1 cellular context compared by ENCODE assay signal in the genomic region with DNA sequence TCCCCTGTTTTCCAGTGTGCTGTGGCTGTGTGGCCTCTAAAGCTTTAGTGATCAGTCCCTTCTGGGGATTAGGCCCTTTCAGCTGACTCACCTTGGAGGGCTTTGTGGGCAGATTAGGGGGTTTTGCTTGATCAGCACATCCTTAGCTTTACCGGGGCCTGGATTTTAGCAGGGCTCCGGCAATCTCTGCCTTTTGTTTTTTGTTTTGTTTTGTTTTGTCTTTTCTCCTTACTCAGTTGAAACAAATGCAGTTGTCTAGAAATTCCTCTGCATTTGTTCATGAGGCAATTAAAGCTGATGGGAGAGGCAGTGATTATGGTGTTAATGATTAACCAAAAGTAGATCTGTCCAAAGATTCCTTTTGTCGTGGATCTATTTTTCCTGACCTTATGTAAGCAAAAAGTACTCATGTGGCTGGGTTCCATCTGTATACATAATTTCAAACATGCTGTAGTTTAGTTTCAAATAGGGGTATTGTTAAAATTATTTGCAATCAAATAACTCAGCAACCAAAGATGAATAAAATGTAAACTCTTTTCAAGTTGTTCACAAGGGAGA.
TF ChIP-seq lines count a peak whose summit lies in the region.

No MANE protein-coding gene starts in this region.

TF ChIP-seq in HepG2, 621 proteins besides CTCF, POLR2A, EP300 and RAD21 (continued from another document and continues in another):
- TF ChIP-seq, protein P1, sequence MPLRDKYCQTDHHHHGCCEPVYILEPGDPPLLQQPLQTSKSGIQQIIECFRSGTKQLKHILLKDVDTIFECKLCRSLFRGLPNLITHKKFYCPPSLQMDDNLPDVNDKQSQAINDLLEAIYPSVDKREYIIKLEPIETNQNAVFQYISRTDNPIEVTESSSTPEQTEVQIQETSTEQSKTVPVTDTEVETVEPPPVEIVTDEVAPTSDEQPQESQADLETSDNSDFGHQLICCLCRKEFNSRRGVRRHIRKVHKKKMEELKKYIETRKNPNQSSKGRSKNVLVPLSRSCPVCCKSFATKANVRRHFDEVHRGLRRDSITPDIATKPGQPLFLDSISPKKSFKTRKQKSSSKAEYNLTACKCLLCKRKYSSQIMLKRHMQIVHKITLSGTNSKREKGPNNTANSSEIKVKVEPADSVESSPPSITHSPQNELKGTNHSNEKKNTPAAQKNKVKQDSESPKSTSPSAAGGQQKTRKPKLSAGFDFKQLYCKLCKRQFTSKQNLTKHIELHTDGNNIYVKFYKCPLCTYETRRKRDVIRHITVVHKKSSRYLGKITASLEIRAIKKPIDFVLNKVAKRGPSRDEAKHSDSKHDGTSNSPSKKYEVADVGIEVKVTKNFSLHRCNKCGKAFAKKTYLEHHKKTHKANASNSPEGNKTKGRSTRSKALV (CRISPR knock-in tag; IDR thresholded peaks at IDR 0.05), result no peak
- no peak for TF ChIP-seq ZBTB3 (CRISPR knock-in tag; IDR thresholded peaks at IDR 0.05; ENCODE audit: borderline replicate concordance, low read depth)
- TF ChIP-seq CBX1 (IDR thresholded peaks at IDR 0.05; ENCODE audit: low read depth), result no peak
- TF ChIP-seq ATAD3A (CRISPR knock-in tag; IDR thresholded peaks at IDR 0.05), result no peak
- 0 out of 2 replicates have a peak, but pooled peaks have one; percentile 10 for TF ChIP-seq THAP11 (CRISPR knock-in tag; IDR thresholded peaks at IDR 0.05)
- no peak for TF ChIP-seq NKX3-1 (CRISPR knock-in tag; IDR thresholded peaks at IDR 0.05)
- TF ChIP-seq ZNF737 (CRISPR knock-in tag; IDR thresholded peaks at IDR 0.05; ENCODE audit: borderline replicate concordance), result no peak
- peak; percentile 93; the same call in 1 of the 2 replicates for TF ChIP-seq SOX5 (CRISPR knock-in tag; IDR thresholded peaks at IDR 0.05; ENCODE audit: borderline replicate concordance)
- TF ChIP-seq MEF2D (CRISPR knock-in tag; IDR thresholded peaks at IDR 0.05), result peak; percentile 23; the same call in 1 of the 2 replicates
- no peak for TF ChIP-seq STAG1 (CRISPR knock-in tag; IDR thresholded peaks at IDR 0.05)
- TF ChIP-seq, protein P2, sequence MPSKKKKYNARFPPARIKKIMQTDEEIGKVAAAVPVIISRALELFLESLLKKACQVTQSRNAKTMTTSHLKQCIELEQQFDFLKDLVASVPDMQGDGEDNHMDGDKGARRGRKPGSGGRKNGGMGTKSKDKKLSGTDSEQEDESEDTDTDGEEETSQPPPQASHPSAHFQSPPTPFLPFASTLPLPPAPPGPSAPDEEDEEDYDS (CRISPR knock-in tag; IDR thresholded peaks at IDR 0.05), result 0 out of 2 replicates have a peak, but pooled peaks have one; percentile 35
- TF ChIP-seq ZNF274 (CRISPR knock-in tag; IDR thresholded peaks at IDR 0.05), result no peak
- TF ChIP-seq SMAD1 (CRISPR knock-in tag; IDR thresholded peaks at IDR 0.05; ENCODE audit: borderline replicate concordance, low read depth), result no peak
- TF ChIP-seq ZFP36L2 (CRISPR knock-in tag; IDR thresholded peaks at IDR 0.05), result no peak
- no peak for TF ChIP-seq HIVEP1 (CRISPR knock-in tag; IDR thresholded peaks at IDR 0.05)
- peak; percentile 47; the same call in 1 of the 2 replicates for TF ChIP-seq ZNF24 (IDR thresholded peaks at IDR 0.05)
- no peak; the same call in 1 of the 2 replicates for TF ChIP-seq TCF7 (IDR thresholded peaks at IDR 0.05; ENCODE audit: low read depth)
- 0 out of 2 replicates have a peak, but pooled peaks have one; percentile 18 for TF ChIP-seq SMAD3 (CRISPR knock-in tag; IDR thresholded peaks at IDR 0.05)
- 0 out of 2 replicates have a peak, but pooled peaks have one; percentile 43 for TF ChIP-seq EHMT2 (IDR thresholded peaks at IDR 0.05; ENCODE audit: borderline replicate concordance, low read depth, low read length)
- TF ChIP-seq, protein P3, sequence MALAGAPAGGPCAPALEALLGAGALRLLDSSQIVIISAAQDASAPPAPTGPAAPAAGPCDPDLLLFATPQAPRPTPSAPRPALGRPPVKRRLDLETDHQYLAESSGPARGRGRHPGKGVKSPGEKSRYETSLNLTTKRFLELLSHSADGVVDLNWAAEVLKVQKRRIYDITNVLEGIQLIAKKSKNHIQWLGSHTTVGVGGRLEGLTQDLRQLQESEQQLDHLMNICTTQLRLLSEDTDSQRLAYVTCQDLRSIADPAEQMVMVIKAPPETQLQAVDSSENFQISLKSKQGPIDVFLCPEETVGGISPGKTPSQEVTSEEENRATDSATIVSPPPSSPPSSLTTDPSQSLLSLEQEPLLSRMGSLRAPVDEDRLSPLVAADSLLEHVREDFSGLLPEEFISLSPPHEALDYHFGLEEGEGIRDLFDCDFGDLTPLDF (CRISPR knock-in tag; IDR thresholded peaks at IDR 0.05), result no peak
- TF ChIP-seq SIN3B (IDR thresholded peaks at IDR 0.05; ENCODE audit: low read length), result no peak
- no peak for TF ChIP-seq SRF (IDR thresholded peaks at IDR 0.05; ENCODE audit: low read depth, low read length)
- peak; percentile 69 for TF ChIP-seq ASH2L (IDR thresholded peaks at IDR 0.05; ENCODE audit: insufficient read length, low read depth, low read length)
- no peak for TF ChIP-seq SMC3 (IDR thresholded peaks at IDR 0.05; ENCODE audit: low read length)
- no peak for TF ChIP-seq KLF15 (CRISPR knock-in tag; IDR thresholded peaks at IDR 0.05; ENCODE audit: borderline replicate concordance)
- TF ChIP-seq MTF2 (CRISPR knock-in tag; IDR thresholded peaks at IDR 0.05; ENCODE audit: borderline replicate concordance), result no peak
- no peak for TF ChIP-seq HNF4G (IDR thresholded peaks at IDR 0.05; ENCODE audit: borderline replicate concordance, low read depth, low read length)
- no peak for TF ChIP-seq HNF4G (CRISPR knock-in tag; IDR thresholded peaks at IDR 0.05; ENCODE audit: borderline replicate concordance, low read depth)
- no peak for TF ChIP-seq SRSF1 (optimal IDR thresholded peaks at IDR 0.05; ENCODE audit: low read depth, low read length)
- TF ChIP-seq CENPX (CRISPR knock-in tag; IDR thresholded peaks at IDR 0.05), result no peak
- no peak for TF ChIP-seq ZNF10 (CRISPR knock-in tag; IDR thresholded peaks at IDR 0.05; ENCODE audit: borderline replicate concordance, low read depth)
- no peak for TF ChIP-seq SALL1 (CRISPR knock-in tag; IDR thresholded peaks at IDR 0.05)
- TF ChIP-seq ZNF432 (CRISPR knock-in tag; IDR thresholded peaks at IDR 0.05; ENCODE audit: borderline replicate concordance), result no peak
- peak; percentile 93 for TF ChIP-seq GFI1 (CRISPR knock-in tag; IDR thresholded peaks at IDR 0.05; ENCODE audit: borderline replicate concordance)
- TF ChIP-seq ZNF891 (CRISPR knock-in tag; IDR thresholded peaks at IDR 0.05), result no peak
- TF ChIP-seq ZNF768 (CRISPR knock-in tag; IDR thresholded peaks at IDR 0.05), result no peak
- no peak for TF ChIP-seq SSRP1 (CRISPR knock-in tag; IDR thresholded peaks at IDR 0.05)
- no peak for TF ChIP-seq MTF1 (CRISPR knock-in tag; IDR thresholded peaks at IDR 0.05)
- no peak for TF ChIP-seq ETV5 (CRISPR knock-in tag; IDR thresholded peaks at IDR 0.05; ENCODE audit: borderline replicate concordance)
- 0 out of 2 replicates have a peak, but pooled peaks have one; percentile 28 for TF ChIP-seq SIX1 (CRISPR knock-in tag; IDR thresholded peaks at IDR 0.05; ENCODE audit: borderline replicate concordance)
- TF ChIP-seq ZNF850 (CRISPR knock-in tag; conservative IDR thresholded peaks at IDR 0.05), result no peak
- TF ChIP-seq, protein P4, sequence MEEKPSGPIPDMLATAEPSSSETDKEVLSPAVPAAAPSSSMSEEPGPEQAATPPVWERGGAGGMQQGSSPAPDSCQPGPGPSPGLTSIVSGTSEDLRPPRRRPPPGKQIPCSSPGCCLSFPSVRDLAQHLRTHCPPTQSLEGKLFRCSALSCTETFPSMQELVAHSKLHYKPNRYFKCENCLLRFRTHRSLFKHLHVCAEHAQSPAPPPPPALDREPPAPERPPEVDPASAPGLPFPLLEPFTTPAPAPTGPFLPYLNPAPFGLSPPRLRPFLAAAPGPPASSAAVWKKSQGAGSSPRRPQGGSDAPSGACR (CRISPR knock-in tag; IDR thresholded peaks at IDR 0.05), result no peak
- TF ChIP-seq SRSF4 (IDR thresholded peaks at IDR 0.05; ENCODE audit: low read depth, low read length, poor library complexity, severe bottlenecking), result no peak
- TF ChIP-seq KDM4B (CRISPR knock-in tag; IDR thresholded peaks at IDR 0.05), result no peak
- TF ChIP-seq, protein P5, sequence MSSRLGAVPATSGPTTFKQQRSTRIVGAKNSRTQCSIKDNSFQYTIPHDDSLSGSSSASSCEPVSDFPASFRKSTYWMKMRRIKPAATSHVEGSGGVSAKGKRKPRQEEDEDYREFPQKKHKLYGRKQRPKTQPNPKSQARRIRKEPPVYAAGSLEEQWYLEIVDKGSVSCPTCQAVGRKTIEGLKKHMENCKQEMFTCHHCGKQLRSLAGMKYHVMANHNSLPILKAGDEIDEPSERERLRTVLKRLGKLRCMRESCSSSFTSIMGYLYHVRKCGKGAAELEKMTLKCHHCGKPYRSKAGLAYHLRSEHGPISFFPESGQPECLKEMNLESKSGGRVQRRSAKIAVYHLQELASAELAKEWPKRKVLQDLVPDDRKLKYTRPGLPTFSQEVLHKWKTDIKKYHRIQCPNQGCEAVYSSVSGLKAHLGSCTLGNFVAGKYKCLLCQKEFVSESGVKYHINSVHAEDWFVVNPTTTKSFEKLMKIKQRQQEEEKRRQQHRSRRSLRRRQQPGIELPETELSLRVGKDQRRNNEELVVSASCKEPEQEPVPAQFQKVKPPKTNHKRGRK (CRISPR knock-in tag; IDR thresholded peaks at IDR 0.05), result no peak
- TF ChIP-seq, protein P6, sequence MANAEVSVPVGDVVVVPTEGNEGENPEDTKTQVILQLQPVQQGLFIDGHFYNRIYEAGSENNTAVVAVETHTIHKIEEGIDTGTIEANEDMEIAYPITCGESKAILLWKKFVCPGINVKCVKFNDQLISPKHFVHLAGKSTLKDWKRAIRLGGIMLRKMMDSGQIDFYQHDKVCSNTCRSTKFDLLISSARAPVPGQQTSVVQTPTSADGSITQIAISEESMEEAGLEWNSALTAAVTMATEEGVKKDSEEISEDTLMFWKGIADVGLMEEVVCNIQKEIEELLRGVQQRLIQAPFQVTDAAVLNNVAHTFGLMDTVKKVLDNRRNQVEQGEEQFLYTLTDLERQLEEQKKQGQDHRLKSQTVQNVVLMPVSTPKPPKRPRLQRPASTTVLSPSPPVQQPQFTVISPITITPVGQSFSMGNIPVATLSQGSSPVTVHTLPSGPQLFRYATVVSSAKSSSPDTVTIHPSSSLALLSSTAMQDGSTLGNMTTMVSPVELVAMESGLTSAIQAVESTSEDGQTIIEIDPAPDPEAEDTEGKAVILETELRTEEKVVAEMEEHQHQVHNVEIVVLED (CRISPR knock-in tag; IDR thresholded peaks at IDR 0.05; ENCODE audit: borderline replicate concordance), result 0 out of 2 replicates have a peak, but pooled peaks have one; percentile 11
- TF ChIP-seq, protein P7, sequence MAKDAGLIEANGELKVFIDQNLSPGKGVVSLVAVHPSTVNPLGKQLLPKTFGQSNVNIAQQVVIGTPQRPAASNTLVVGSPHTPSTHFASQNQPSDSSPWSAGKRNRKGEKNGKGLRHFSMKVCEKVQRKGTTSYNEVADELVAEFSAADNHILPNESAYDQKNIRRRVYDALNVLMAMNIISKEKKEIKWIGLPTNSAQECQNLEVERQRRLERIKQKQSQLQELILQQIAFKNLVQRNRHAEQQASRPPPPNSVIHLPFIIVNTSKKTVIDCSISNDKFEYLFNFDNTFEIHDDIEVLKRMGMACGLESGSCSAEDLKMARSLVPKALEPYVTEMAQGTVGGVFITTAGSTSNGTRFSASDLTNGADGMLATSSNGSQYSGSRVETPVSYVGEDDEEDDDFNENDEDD (CRISPR knock-in tag; IDR thresholded peaks at IDR 0.05; ENCODE audit: borderline replicate concordance), result no peak
- TF ChIP-seq, protein P8, sequence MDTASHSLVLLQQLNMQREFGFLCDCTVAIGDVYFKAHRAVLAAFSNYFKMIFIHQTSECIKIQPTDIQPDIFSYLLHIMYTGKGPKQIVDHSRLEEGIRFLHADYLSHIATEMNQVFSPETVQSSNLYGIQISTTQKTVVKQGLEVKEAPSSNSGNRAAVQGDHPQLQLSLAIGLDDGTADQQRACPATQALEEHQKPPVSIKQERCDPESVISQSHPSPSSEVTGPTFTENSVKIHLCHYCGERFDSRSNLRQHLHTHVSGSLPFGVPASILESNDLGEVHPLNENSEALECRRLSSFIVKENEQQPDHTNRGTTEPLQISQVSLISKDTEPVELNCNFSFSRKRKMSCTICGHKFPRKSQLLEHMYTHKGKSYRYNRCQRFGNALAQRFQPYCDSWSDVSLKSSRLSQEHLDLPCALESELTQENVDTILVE (CRISPR knock-in tag; IDR thresholded peaks at IDR 0.05), result no peak
- no peak for TF ChIP-seq CHCHD3 (CRISPR knock-in tag; IDR thresholded peaks at IDR 0.05)
- TF ChIP-seq, protein P9, sequence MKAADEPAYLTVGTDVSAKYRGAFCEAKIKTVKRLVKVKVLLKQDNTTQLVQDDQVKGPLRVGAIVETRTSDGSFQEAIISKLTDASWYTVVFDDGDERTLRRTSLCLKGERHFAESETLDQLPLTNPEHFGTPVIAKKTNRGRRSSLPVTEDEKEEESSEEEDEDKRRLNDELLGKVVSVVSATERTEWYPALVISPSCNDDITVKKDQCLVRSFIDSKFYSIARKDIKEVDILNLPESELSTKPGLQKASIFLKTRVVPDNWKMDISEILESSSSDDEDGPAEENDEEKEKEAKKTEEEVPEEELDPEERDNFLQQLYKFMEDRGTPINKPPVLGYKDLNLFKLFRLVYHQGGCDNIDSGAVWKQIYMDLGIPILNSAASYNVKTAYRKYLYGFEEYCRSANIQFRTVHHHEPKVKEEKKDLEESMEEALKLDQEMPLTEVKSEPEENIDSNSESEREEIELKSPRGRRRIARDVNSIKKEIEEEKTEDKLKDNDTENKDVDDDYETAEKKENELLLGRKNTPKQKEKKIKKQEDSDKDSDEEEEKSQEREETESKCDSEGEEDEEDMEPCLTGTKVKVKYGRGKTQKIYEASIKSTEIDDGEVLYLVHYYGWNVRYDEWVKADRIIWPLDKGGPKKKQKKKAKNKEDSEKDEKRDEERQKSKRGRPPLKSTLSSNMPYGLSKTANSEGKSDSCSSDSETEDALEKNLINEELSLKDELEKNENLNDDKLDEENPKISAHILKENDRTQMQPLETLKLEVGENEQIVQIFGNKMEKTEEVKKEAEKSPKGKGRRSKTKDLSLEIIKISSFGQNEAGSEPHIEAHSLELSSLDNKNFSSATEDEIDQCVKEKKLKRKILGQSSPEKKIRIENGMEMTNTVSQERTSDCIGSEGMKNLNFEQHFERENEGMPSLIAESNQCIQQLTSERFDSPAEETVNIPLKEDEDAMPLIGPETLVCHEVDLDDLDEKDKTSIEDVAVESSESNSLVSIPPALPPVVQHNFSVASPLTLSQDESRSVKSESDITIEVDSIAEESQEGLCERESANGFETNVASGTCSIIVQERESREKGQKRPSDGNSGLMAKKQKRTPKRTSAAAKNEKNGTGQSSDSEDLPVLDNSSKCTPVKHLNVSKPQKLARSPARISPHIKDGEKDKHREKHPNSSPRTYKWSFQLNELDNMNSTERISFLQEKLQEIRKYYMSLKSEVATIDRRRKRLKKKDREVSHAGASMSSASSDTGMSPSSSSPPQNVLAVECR (CRISPR knock-in tag; IDR thresholded peaks at IDR 0.05; ENCODE audit: borderline replicate concordance), result no peak
- no peak for TF ChIP-seq RXRB (CRISPR knock-in tag; IDR thresholded peaks at IDR 0.05; ENCODE audit: borderline replicate concordance)
- no peak for TF ChIP-seq YY1 (IDR thresholded peaks at IDR 0.05; ENCODE audit: insufficient read depth, insufficient replicate concordance, low read depth, low read length)
- TF ChIP-seq FOXJ3 (CRISPR knock-in tag; IDR thresholded peaks at IDR 0.05; ENCODE audit: borderline replicate concordance), result peak; percentile 25; the same call in 1 of the 2 replicates
- 0 out of 2 replicates have a peak, but pooled peaks have one; percentile 14 for TF ChIP-seq PHF8 (CRISPR knock-in tag; IDR thresholded peaks at IDR 0.05)
- TF ChIP-seq DMAP1 (CRISPR knock-in tag; IDR thresholded peaks at IDR 0.05), result 0 out of 2 replicates have a peak, but pooled peaks have one; percentile 4
